In the genomic region with DNA sequence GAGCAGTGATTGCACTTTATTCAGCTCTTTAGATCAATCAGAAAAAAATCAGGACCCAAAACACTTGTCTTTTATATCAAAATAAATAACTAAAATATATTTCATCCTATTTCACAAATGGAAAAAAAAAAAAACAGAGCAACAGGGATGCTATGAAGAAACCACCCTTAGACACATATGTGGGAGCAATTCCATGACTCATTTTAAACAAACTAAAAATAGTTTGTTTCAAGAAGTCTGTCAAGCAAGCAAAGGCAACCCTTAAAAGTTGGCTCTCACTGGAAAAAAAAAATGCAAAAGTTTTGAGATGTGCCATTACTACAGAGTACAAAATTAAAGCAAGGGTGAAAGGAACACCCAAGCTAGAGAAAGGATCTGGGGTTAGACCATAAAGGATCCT, we compare ENCODE assay signal across 1 cellular context.
TF ChIP-seq lines count a peak whose summit lies in the region.

No MANE protein-coding gene starts in this region.

TF ChIP-seq in GM12878, 131 proteins besides CTCF, POLR2A, EP300 and RAD21:
- TF ChIP-seq HSF1 (IDR thresholded peaks at IDR 0.05; ENCODE audit: low read depth, low read length) (no peak), ZNF592 (IDR thresholded peaks at IDR 0.05) (no peak), MEF2A (IDR thresholded peaks at IDR 0.05; ENCODE audit: insufficient read depth, low read depth, low read length) (peak; percentile 72), ZNF384 (IDR thresholded peaks at IDR 0.05; ENCODE audit: borderline replicate concordance, low read depth, low read length) (peak; percentile 56), HCFC1 (IDR thresholded peaks at IDR 0.05; ENCODE audit: low read length) (no peak), ZBTB4 (CRISPR knock-in tag; IDR thresholded peaks at IDR 0.05) (no peak), RB1 (IDR thresholded peaks at IDR 0.05; ENCODE audit: borderline replicate concordance) (0 out of 2 replicates have a peak, but pooled peaks have one; percentile 22), IKZF2 (IDR thresholded peaks at IDR 0.05) (no peak)
